Comparison of ENCODE assay signal across 8 cellular contexts in the genomic region with DNA sequence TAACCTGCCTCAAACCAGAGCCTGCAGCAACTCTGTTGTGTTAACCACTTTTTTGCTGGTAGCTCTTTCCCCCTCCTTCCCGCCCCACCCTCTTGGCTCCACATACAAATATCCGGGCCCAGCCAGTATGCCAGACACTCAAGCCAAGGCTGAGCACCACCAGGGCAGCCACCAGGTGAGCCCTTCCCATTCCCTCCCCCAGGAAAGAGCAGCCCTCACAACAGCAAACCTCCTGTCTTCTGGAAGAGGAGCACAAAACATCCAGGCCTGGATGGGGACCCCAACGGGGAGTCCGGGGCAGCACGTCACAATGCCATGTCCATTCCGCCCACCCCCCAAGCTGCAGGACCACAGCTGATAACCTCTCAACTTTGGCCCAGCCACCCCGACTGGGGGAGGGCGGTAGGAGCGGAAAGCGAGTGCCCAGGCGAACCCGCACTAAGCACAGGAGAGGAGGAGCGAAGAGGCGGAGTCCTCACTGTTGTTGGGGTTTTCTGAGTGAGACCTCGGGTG. TPM values are rescaled to one million over a fixed set of nuclear protein-coding genes. Genes with fewer than 3 reads are reported as not detected.
A peak's percentile ranks its signal among the peaks of the same experiment; 100 is the strongest.
DNase-seq lines count a peak whose midpoint lies in the region; ATAC-seq and TF ChIP-seq lines count a peak whose summit lies in the region.

No MANE protein-coding gene starts in this region.

- H3K4me3 ChIP-seq in AG10803 (ENCODE audit: low read length) (peak overlapping the region; percentile 80), esophagus squamous epithelium (peak overlapping the region; percentile 86 to 96 (median 90)), tibial nerve (peak overlapping the region; percentile 74 to 92 (median 84))

- no peaks in the 10 kb centered on the region for H3K27me3 ChIP-seq in esophagus squamous epithelium
- H3K27me3 ChIP-seq in tibial nerve: no peaks in the 10 kb centered on the region

- WGBS in esophagus squamous epithelium, 2 donors: no CpG with 5 or more reads among the region's 15 CpGs
- WGBS in tibial nerve, 2 donors: 4 to 5% methylated on average over 13 to 15 of the region's 15 CpGs

- TF ChIP-seq EP300 in tibial nerve (IDR thresholded peaks at IDR 0.05): no peak

- peak overlapping the region; percentile 94 for H3K4me3 Mint-ChIP-seq in nephron progenitor cell

- TF ChIP-seq POLR2A in esophagus squamous epithelium (IDR thresholded peaks at IDR 0.05) (no peak), tibial nerve (IDR thresholded peaks at IDR 0.05) (no peak)

- H3K27ac Mint-ChIP-seq in nephron progenitor cell: peak overlapping the region; percentile 89

- peak overlapping the region; percentile 89 to 93 (median 92) for H3K27ac ChIP-seq in esophagus squamous epithelium
- peak overlapping the region; percentile 86 to 94 (median 90) for H3K27ac ChIP-seq in tibial nerve

- H3K9me3 ChIP-seq in esophagus squamous epithelium: no peaks in the 10 kb centered on the region
- no peaks in the 10 kb centered on the region for H3K9me3 ChIP-seq in tibial nerve

- DNase-seq in AG10803 (ENCODE audit: low read depth) (peak; percentile 29), NCI-H226 (peak; percentile 10), activated T-cell treated with anti-CD3 and anti-CD28 coated beads for 4 hours (peak; percentile 28), esophagus squamous epithelium (lab: John Stamatoyannopoulos, UW) (no peak), nephron progenitor cell (peak; percentile 41), tibial nerve (ENCODE audit: low spot score in 2 of 2) (no peak)

- no peaks in the 10 kb centered on the region for H3K9me3 Mint-ChIP-seq in nephron progenitor cell

- peak; percentile 17 for ATAC-seq in GM19324 (IDR thresholded peaks at IDR 0.05; ENCODE audit: low FRiP score, unreplicated experiment)
- no peak for ATAC-seq in HG02938 (IDR thresholded peaks at IDR 0.05; ENCODE audit: unreplicated experiment)

- H3K27me3 Mint-ChIP-seq in nephron progenitor cell (ENCODE audit: low read depth, poor library complexity): peaks cover 13% of the 10 kb centered on the region

- TF ChIP-seq CTCF in AG10803 (conservative IDR thresholded peaks at IDR 0.05; ENCODE audit: low read length): no peak
- no peak for TF ChIP-seq CTCF in esophagus squamous epithelium (IDR thresholded peaks at IDR 0.05)
- no peak for TF ChIP-seq CTCF in nephron progenitor cell (IDR thresholded peaks at IDR 0.05)
- TF ChIP-seq CTCF in tibial nerve (IDR thresholded peaks at IDR 0.05): no peak

- H3K4me1 ChIP-seq in esophagus squamous epithelium: peaks cover 30 to 66% (median 49%) of the 10 kb centered on the region in 3 donors
- H3K4me1 ChIP-seq in tibial nerve: peaks cover 0 to 49% (median 29%) of the 10 kb centered on the region in 4 donors

- H3K4me1 Mint-ChIP-seq in nephron progenitor cell: peaks cover 49% of the 10 kb centered on the region

- intact Hi-C loops in esophagus squamous epithelium (cut with DNase I): no loop called here

- peaks cover 10% of the 10 kb centered on the region for H3K36me3 Mint-ChIP-seq in nephron progenitor cell (ENCODE audit: low read depth)

- H3K36me3 ChIP-seq in esophagus squamous epithelium (peaks cover 11 to 27% (median 24%) of the 10 kb centered on the region in 3 donors), tibial nerve (peaks cover 3 to 26% (median 19%) of the 10 kb centered on the region in 3 donors)

RNA-seq across cellular contexts. Expression of a gene that starts 0.8 kb away (rescaled TPM):
- total RNA-seq in esophagus squamous epithelium (10 to 100 TPM; 13.6 to 35.2 (median 31.2) TPM), tibial nerve (10 to 100 TPM; 45.7 to 88.2 (median 72.3) TPM)

RNA-seq across cellular contexts. Expression of a gene that starts 0.9 kb away (rescaled TPM):
- total RNA-seq in esophagus squamous epithelium (not detected), tibial nerve (not detected)

RNA-seq across cellular contexts. Expression of a gene that starts 8.2 kb away (rescaled TPM):
- total RNA-seq in esophagus squamous epithelium: 1 to 10 TPM in 3 of 4 donors, under 1 TPM in 1; 0.67 to 4.2 (median 1.4) TPM
- 10 to 100 TPM in 3 of 4 donors, 1 to 10 TPM in 1; 8.1 to 21.2 (median 16.8) TPM for total RNA-seq in tibial nerve

RNA-seq across cellular contexts. Expression of a gene that starts 36.2 kb away (rescaled TPM):
- total RNA-seq in esophagus squamous epithelium (1 to 10 TPM; 1.1 to 3.0 (median 1.8) TPM), tibial nerve (under 1 TPM in 1 of 4 donors, not detected in 3; 0.20 TPM)

RNA-seq across cellular contexts. Expression of a gene that starts 54.0 kb away (rescaled TPM):
- 100 to 1,000 TPM in 1 of 4 donors, 10 to 100 TPM in 3; 72.2 to 121 (median 84.7) TPM for total RNA-seq in esophagus squamous epithelium
- total RNA-seq in tibial nerve: 100 to 1,000 TPM in 1 of 4 donors, 10 to 100 TPM in 3; 64.7 to 109 (median 72.1) TPM

Comparison
In these comparisons a context has a peak if more than half of its experiments do, and no peak if none do; other contexts are left out.
1. DNase-seq: peak in AG10803 (single experiment), NCI-H226 (single experiment), activated T-cell treated with anti-CD3 and anti-CD28 coated beads for 4 hours (single experiment) and nephron progenitor cell (single experiment); none in esophagus squamous epithelium (single experiment) and tibial nerve (0 of 2).
2. Peak in every context shown above with its lines, with median percentiles within 50 percentile points of each other: H3K4me3 ChIP-seq.